ENCODE assay signal across 7 cellular contexts in the genomic region with DNA sequence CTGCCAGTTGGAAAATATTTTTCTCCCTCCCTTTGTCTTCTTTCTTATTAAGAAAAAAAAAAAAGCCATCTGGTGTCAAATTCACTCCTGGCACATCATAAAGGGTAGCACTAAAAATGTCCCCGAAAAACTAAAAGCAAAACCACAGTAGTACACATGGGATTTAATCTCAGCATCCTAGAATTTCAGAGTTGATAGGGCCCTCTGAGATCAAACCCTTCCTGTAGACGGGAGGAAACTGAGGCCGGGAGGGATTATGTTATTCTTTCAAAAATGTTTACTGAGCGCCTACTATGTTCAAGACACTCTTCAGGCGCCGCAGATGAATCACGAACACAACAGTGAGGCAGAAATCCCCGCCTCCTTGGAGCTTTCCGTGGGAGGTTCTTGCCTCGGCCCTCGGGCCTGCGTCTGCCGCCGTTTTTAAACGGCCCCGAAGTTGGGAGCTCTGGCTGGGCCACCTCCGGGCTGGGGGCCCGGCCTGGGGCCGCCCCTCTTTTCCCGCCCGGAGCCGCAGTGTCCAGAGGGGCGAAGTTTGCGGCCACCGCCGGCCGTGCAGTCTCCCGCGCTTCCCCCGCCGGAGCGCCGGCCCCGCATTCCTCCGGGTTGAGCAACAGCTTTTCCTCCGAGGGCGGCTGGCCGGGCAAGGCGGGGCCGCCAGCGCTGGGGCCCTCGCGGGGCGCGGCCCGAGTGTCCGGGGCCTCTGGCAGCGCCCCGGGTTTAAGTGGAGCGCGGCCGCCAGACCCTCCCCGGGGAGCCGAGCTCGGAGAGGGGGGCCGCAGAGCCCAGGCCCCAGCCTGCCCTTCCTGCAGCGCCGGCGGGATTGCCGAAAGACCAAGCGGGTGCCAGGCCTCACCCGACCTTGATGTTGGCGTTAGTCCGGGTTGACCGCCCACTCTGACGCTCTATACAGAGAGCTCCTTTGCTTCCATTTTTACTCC. TPM values are rescaled to one million over a fixed set of nuclear protein-coding genes. Genes with fewer than 3 reads are reported as not detected.
DNase-seq lines count a peak whose midpoint lies in the region; ATAC-seq and TF ChIP-seq lines count a peak whose summit lies in the region.

No MANE protein-coding gene starts in this region.

- H3K4me3 ChIP-seq in fibroblast of villous mesenchyme (ENCODE audit: low read depth, low read length) (peak overlapping the region; percentile 57), neural progenitor cell (peak overlapping the region; percentile 40), tibial artery (peak overlapping the region; percentile 59 to 65)

- DNase-seq in OCI-M1 (lab: John Stamatoyannopoulos, UW), result peak; percentile 47
- peak; percentile 88 for DNase-seq in activated effector memory CD4-positive, alpha-beta T cell treated with anti-CD3 and anti-CD28 coated beads, Interleukin-2, amount 50 U/mL, for 16 hours
- DNase-seq in fibroblast of villous mesenchyme (ENCODE audit: low read depth), result peak; percentile 81
- DNase-seq in neural progenitor cell (ENCODE audit: low spot score), result peak; percentile 67
- DNase-seq in tibial artery, result peak; percentile 79 to 94

- H3K4me1 Mint-ChIP-seq in neural progenitor cell, result peaks cover 38% of the 10 kb centered on the region

- no peaks in the 10 kb centered on the region for H3K36me3 Mint-ChIP-seq in neural progenitor cell

- no peaks in the 10 kb centered on the region for H4K20me1 ChIP-seq in neural progenitor cell (ENCODE audit: low read depth)

- peaks cover 17% of the 10 kb centered on the region for H3K27me3 Mint-ChIP-seq in neural progenitor cell (ENCODE audit: insufficient read depth, low read depth)

- H3K9me3 Mint-ChIP-seq in neural progenitor cell, result no peaks in the 10 kb centered on the region

- peak; percentile 69 for ATAC-seq in GM18517 (IDR thresholded peaks at IDR 0.05; ENCODE audit: unreplicated experiment)
- ATAC-seq in HG02870 (IDR thresholded peaks at IDR 0.05; ENCODE audit: unreplicated experiment), result peak; percentile 81

- H3K9me3 ChIP-seq in neural progenitor cell (ENCODE audit: low read depth) (no peaks in the 10 kb centered on the region), tibial artery (no peaks in the 10 kb centered on the region)

- intact Hi-C loops in tibial artery (cut with DNase I; ENCODE audit: low total_unique reads), result loop anchor here (1.0 kb wide), 1 partner anchor 18 kb away; no protein-coding TSS in a partner anchor

- no peak overlapping the region for H3K9ac ChIP-seq in neural progenitor cell

- peak overlapping the region; percentile 72 for H3K4me2 ChIP-seq in neural progenitor cell

- peak overlapping the region; percentile 69 for H3K4me3 Mint-ChIP-seq in neural progenitor cell

- peak overlapping the region; percentile 44 for H3K27ac Mint-ChIP-seq in neural progenitor cell

- peak overlapping the region; percentile 89 for H2AFZ ChIP-seq in neural progenitor cell (replicated peaks)

- no peak for TF ChIP-seq CTCF in fibroblast of villous mesenchyme (IDR thresholded peaks at IDR 0.05; ENCODE audit: insufficient read depth, low read depth, low read length)
- TF ChIP-seq CTCF in neural progenitor cell (IDR thresholded peaks at IDR 0.05), result no peak
- TF ChIP-seq CTCF in tibial artery (IDR thresholded peaks at IDR 0.05), result no peak

- H3K27me3 ChIP-seq in neural progenitor cell (peaks cover 36% of the 10 kb centered on the region), tibial artery (no peaks in the 10 kb centered on the region)

- H3K27ac ChIP-seq in neural progenitor cell, result no peak overlapping the region
- H3K27ac ChIP-seq in tibial artery, result peak overlapping the region; percentile 91

- no peaks in the 10 kb centered on the region for H3K36me3 ChIP-seq in neural progenitor cell
- H3K36me3 ChIP-seq in tibial artery, result no peaks in the 10 kb centered on the region

- no peaks in the 10 kb centered on the region for H3K79me2 ChIP-seq in neural progenitor cell (ENCODE audit: low read depth)

- peaks cover 34% of the 10 kb centered on the region for H3F3A ChIP-seq in neural progenitor cell (ENCODE audit: low read depth)

- H3K4me1 ChIP-seq in neural progenitor cell (peaks cover 35% of the 10 kb centered on the region), tibial artery (peaks cover 0 to 41% (median 29%) of the 10 kb centered on the region in 4 donors)

RNA-seq across cellular contexts. Expression of a gene that starts 18.6 kb away (rescaled TPM):
- total RNA-seq in fibroblast of villous mesenchyme (64.8 and 76.0 TPM in 2 replicates), neural progenitor cell (ENCODE audit: low replicate concordance) (43.6 and 73.2 TPM in 2 replicates)

RNA-seq across cellular contexts. Expression of a gene that starts 46.5 kb away (rescaled TPM):
- total RNA-seq in fibroblast of villous mesenchyme, result 2.9 and 4.3 TPM in 2 replicates
- 0.12 and 0.37 TPM in 2 replicates for total RNA-seq in neural progenitor cell (ENCODE audit: low replicate concordance)
